In genomic region chr18:623760-624620, GRCh38 we compare ENCODE assay signal across 9 cellular contexts. TPM values are rescaled to one million over a fixed set of nuclear protein-coding genes. Genes with fewer than 3 reads are reported as not detected.
DNase-seq lines count a peak whose midpoint lies in the region; ATAC-seq and TF ChIP-seq lines count a peak whose summit lies in the region.
"Had no signal": no experiment of that assay in that cellular context is flagged by ENCODE, and none has a peak within 500 bp of the region (broad histone marks: within the 10 kb centered on the region; RNA-seq: fewer than 3 reads in every experiment).

No MANE protein-coding gene starts in this region.

- no TSS peak for BruUV-seq in A673 (replicated peaks; lab: Mats Ljungman, UMichigan)

- H3K4me1 ChIP-seq in A673 (ENCODE audit: insufficient read depth, low read length, poor library complexity, severe bottlenecking) (peaks cover 14% of the 10 kb centered on the region), psoas muscle (no peaks in the 10 kb centered on the region), aorta (ENCODE audit: control insufficient read depth in 1 of 2, insufficient read depth in 2 of 2, low read length in 2 of 2) (no peaks in the 10 kb centered on the region)

- no peaks in the 10 kb centered on the region for H3K27me3 Mint-ChIP-seq in activated naive CD4-positive, alpha-beta T cell treated with anti-CD3 and anti-CD28 coated beads for 36 hours (ENCODE audit: low read depth)

- H3K27me3 ChIP-seq in A673 (replicated peaks; ENCODE audit: insufficient read depth, low read depth, low read length, poor library complexity) (no peaks in the 10 kb centered on the region), psoas muscle (ENCODE audit: insufficient read depth in 3 of 3, low read length in 2 of 3) (peaks cover 0 to 4% (median 2%) of the 10 kb centered on the region in 3 donors), aorta (ENCODE audit: control insufficient read depth in 1 of 2, insufficient read depth in 2 of 2, low read length in 1 of 2) (peaks cover 0 to 1% of the 10 kb centered on the region in 2 donors)

- POLR2A ChIA-PET in A673 (lab: Charles Lee; ENCODE audit: low non-redundant PET): no interaction called here

- H3K36me3 ChIP-seq in A673 (ENCODE audit: insufficient read depth, low read length, poor library complexity, severe bottlenecking): no peaks in the 10 kb centered on the region
- H3K36me3 ChIP-seq in psoas muscle (ENCODE audit: insufficient read depth in 1 of 2, low read depth in 1 of 2): no peaks in the 10 kb centered on the region
- H3K36me3 ChIP-seq in aorta (ENCODE audit: control insufficient read depth in 1 of 2, insufficient read depth in 2 of 2, low read length in 1 of 2): no peaks in the 10 kb centered on the region

- H3K9me3 ChIP-seq in A673 (ENCODE audit: low read depth, low read length, poor library complexity, severe bottlenecking) (no peaks in the 10 kb centered on the region), psoas muscle (no peaks in the 10 kb centered on the region), aorta (ENCODE audit: control insufficient read depth, low read length) (no peaks in the 10 kb centered on the region)

- H3K36me3 Mint-ChIP-seq in activated naive CD4-positive, alpha-beta T cell treated with anti-CD3 and anti-CD28 coated beads for 36 hours (ENCODE audit: low read depth): no peaks in the 10 kb centered on the region

- H3K4me1 Mint-ChIP-seq in activated naive CD4-positive, alpha-beta T cell treated with anti-CD3 and anti-CD28 coated beads for 36 hours (ENCODE audit: low read depth): no peaks in the 10 kb centered on the region

- WGBS in psoas muscle, 3 donors: 62 to 65% (median 63%) methylated on average over 11 of the region's 11 CpGs
- WGBS in aorta, 2 donors: 53 to 56% methylated on average over 11 of the region's 11 CpGs

- peak; percentile 75 for TF ChIP-seq CTCF in A673 (conservative IDR thresholded peaks at IDR 0.05; ENCODE audit: low read depth, low read length)
- TF ChIP-seq CTCF in psoas muscle (IDR thresholded peaks at IDR 0.05): peak; percentile 55

- no peak overlapping the region for H3K4me3 Mint-ChIP-seq in activated naive CD4-positive, alpha-beta T cell treated with anti-CD3 and anti-CD28 coated beads for 36 hours

- H3K27ac ChIP-seq in A673 (ENCODE audit: low read depth, low read length, poor library complexity, severe bottlenecking) (no peak overlapping the region), psoas muscle (no peak overlapping the region), aorta (ENCODE audit: low read depth in 1 of 2, low read length in 2 of 2) (no peak overlapping the region)

- H3K4me3 ChIP-seq in A673 (ENCODE audit: low read depth, low read length, poor library complexity, severe bottlenecking) (no peak overlapping the region), psoas muscle (no peak overlapping the region), aorta (ENCODE audit: low read length in 2 of 2) (no peak overlapping the region)

- intact Hi-C loops in A673 (cut with micrococcal nuclease; ENCODE audit: unreplicated experiment): loop anchor here (1.0 to 5.0 kb wide), 3 partner anchors 118 to 215 kb away; no protein-coding TSS in a partner anchor
- intact Hi-C loops in activated naive CD4-positive, alpha-beta T cell treated with anti-CD3 and anti-CD28 coated beads for 36 hours (cut with micrococcal nuclease): loop anchor here (1.0 to 2.0 kb wide), 4 partner anchors 87 to 215 kb away; no protein-coding TSS in a partner anchor
- intact Hi-C loops in Right ventricle myocardium superior (cut with DNase I): loop anchor here (5.0 kb wide), 1 partner anchor 213 kb away; no protein-coding TSS in a partner anchor
- intact Hi-C loops in psoas muscle (cut with DNase I): loop anchor here (2.0 to 10.0 kb wide), 2 partner anchors 211 to 215 kb away; no protein-coding TSS in a partner anchor
- intact Hi-C loops in aorta (cut with DNase I): loop anchor here (2.0 to 10.0 kb wide), 2 partner anchors 207 to 211 kb away; no protein-coding TSS in a partner anchor

- no peaks in the 10 kb centered on the region for H3K9me3 Mint-ChIP-seq in activated naive CD4-positive, alpha-beta T cell treated with anti-CD3 and anti-CD28 coated beads for 36 hours

- DNase-seq in A673 (ENCODE audit: low spot score) (peak; percentile 72), LHCN-M2 (ENCODE audit: low read depth) (peak; percentile 70), SKM-1 treated with dmso at 0.1 percent for 144 hours (lab: John Stamatoyannopoulos, UW; ENCODE audit: unreplicated experiment) (peak; percentile 52), Right ventricle myocardium superior (peak; percentile 66), psoas muscle (peak; percentile 44 to 61), aorta (peak in 1 of 2 donors; percentile 74)
- peak; percentile 81 for DNase-seq in activated naive CD4-positive, alpha-beta T cell treated with anti-CD3 and anti-CD28 coated beads for 36 hours

- CTCF ChIA-PET in A673 (lab: Charles Lee): interaction anchor here (1.6 to 2.8 kb wide), 3 partner anchors 88 to 216 kb away, joined by 8 to 36 read pairs (median 20); partner anchors contain the start of gene ENOSF1
- CTCF ChIA-PET in activated naive CD4-positive, alpha-beta T cell treated with anti-CD3 and anti-CD28 coated beads for 36 hours (lab: Charles Lee): interaction anchor here (0.6 to 5.6 kb wide), 25 partner anchors 8 to 217 kb away, joined by 3 to 43 read pairs (median 5); partner anchors contain the start of genes ENOSF1 and TYMS

- no peak overlapping the region for H3K27ac Mint-ChIP-seq in activated naive CD4-positive, alpha-beta T cell treated with anti-CD3 and anti-CD28 coated beads for 36 hours

- ATAC-seq in GM18907 (IDR thresholded peaks at IDR 0.05; ENCODE audit: unreplicated experiment): peak; percentile 79
- ATAC-seq in Right ventricle myocardium superior (ENCODE audit: poor library complexity): peak; percentile 55
- ATAC-seq in psoas muscle: peak in 2 of 4 donors; percentile 41 to 56
- peak; percentile 64 for ATAC-seq in aorta (ENCODE audit: low FRiP score)

RNA-seq across cellular contexts. Expression of gene CLUL1, which starts 27.2 kb away (rescaled TPM):
- total RNA-seq in A673 (2021): 10.4 and 10.5 TPM in 2 replicates
- total RNA-seq in LHCN-M2 (2014; rRNA removed): not detected in 2 replicates
- polyA plus RNA-seq in LHCN-M2 (2012): not detected
- total RNA-seq in activated naive CD4-positive, alpha-beta T cell treated with anti-CD3 and anti-CD28 coated beads for 36 hours: not detected
- 0.22 TPM for total RNA-seq in Right ventricle myocardium superior
- not detected for total RNA-seq in psoas muscle
- polyA plus RNA-seq in psoas muscle: not detected
- total RNA-seq in aorta: not detected
- polyA plus RNA-seq in aorta: not detected

RNA-seq across cellular contexts. Expression of gene TYMS, which starts 33.5 kb away (rescaled TPM):
- total RNA-seq in A673 (2021) (319 and 339 TPM in 2 replicates), LHCN-M2 (2014; rRNA removed) (49.4 and 72.3 TPM in 2 replicates), Right ventricle myocardium superior (2.7 TPM), psoas muscle (under 1 TPM in 3 of 4 donors, not detected in 1; 0.26 to 0.65 (median 0.32) TPM), aorta (1 to 10 TPM; 3.4 to 5.3 TPM)
- polyA plus RNA-seq in LHCN-M2 (2012): 152 TPM
- 100 to 1,000 TPM; 315 to 325 TPM for total RNA-seq in activated naive CD4-positive, alpha-beta T cell treated with anti-CD3 and anti-CD28 coated beads for 36 hours
- polyA plus RNA-seq in psoas muscle (under 1 TPM; 0.25 to 0.49 (median 0.31) TPM), aorta (1 to 10 TPM; 1.3 to 5.6 TPM)

RNA-seq across cellular contexts. Expression of gene CETN1, which starts 43.8 kb away (rescaled TPM):
- not detected in 2 replicates for total RNA-seq in A673 (2021)
- total RNA-seq in LHCN-M2 (2014; rRNA removed): not detected in 2 replicates
- not detected for polyA plus RNA-seq in LHCN-M2 (2012)
- total RNA-seq in activated naive CD4-positive, alpha-beta T cell treated with anti-CD3 and anti-CD28 coated beads for 36 hours: not detected
- not detected for total RNA-seq in Right ventricle myocardium superior
- not detected for total RNA-seq in psoas muscle
- not detected for polyA plus RNA-seq in psoas muscle
- not detected for total RNA-seq in aorta
- polyA plus RNA-seq in aorta: not detected
- total RNA-seq: urinary bladder had no signal
- polyA plus RNA-seq: urinary bladder had no signal
